Comparison of ENCODE assay signal across 5 cellular contexts in the genomic region with DNA sequence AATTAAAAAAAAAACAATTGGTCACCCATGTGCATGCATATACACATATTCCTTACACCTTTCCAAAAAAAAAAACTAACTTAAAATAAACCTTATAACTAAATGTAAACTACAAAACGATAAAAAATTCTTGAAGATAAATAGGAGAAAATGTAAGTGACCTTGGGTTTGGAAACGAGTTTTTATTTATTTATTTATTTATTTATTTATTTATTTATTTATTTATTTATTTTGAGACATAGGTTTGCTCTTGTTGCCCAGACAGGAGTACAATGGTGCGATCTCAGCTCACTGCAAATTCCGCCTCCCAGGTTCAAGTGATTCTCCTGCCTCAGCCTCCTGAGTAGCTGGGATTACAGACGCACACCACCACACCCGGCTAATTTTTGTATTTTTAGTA. TPM values are rescaled to one million over a fixed set of nuclear protein-coding genes. Genes with fewer than 3 reads are reported as not detected.
A peak's percentile ranks its signal among the peaks of the same experiment; 100 is the strongest.
DNase-seq lines count a peak whose midpoint lies in the region; FAIRE-seq and TF ChIP-seq lines count a peak whose summit lies in the region.
"Not testable (repeated sequence)": the region's sequence is repeated elsewhere in the genome, so short reads cannot be mapped to it uniquely, and the experiment has no call there.

No MANE protein-coding gene starts in this region.

- not testable (repeated sequence) for H3K27ac ChIP-seq in kidney (ENCODE audit: low read depth in 2 of 2, low read length in 2 of 2)

- not testable (repeated sequence) for DNase-seq in RCC 7860 (ENCODE audit: low spot score); frontal cortex (ENCODE audit: low spot score in 2 of 2); kidney

- TF ChIP-seq CTCF in kidney (IDR thresholded peaks at IDR 0.05; ENCODE audit: borderline replicate concordance, extremely low read depth, insufficient read depth), result not testable (repeated sequence)

- not testable (repeated sequence) for H3K9me3 ChIP-seq in kidney (ENCODE audit: control insufficient read depth in 1 of 2, low read length in 2 of 2)

- H3K36me3 ChIP-seq in kidney (ENCODE audit: control insufficient read depth in 1 of 2, insufficient read depth in 2 of 2, low read length in 2 of 2), result not testable (repeated sequence)

- not testable (repeated sequence) for H3K4me1 ChIP-seq in kidney (ENCODE audit: control insufficient read depth in 1 of 2, insufficient read depth in 1 of 2, low read depth in 1 of 2, low read length in 2 of 2)

- intact Hi-C loops in kidney (cut with DNase I), result not testable (repeated sequence)

- not testable (repeated sequence) for H3K9ac ChIP-seq in kidney (ENCODE audit: low read length in 2 of 2)

- peak; percentile 64 for FAIRE-seq in G401.6 (lab: Jason Lieb, UNC)
- FAIRE-seq in RCC 7860 (lab: Jason Lieb, UNC), result peak; percentile 38
- peak; percentile 21 for FAIRE-seq in colon (lab: Jason Lieb, UNC)
- FAIRE-seq in frontal cortex (lab: Jason Lieb, UNC), result peak; percentile 81
- FAIRE-seq in kidney (lab: Jason Lieb, UNC), result peak; percentile 82

- not testable (repeated sequence) for H3K4me3 ChIP-seq in kidney (ENCODE audit: low read length in 2 of 2)

RNA-seq across cellular contexts. Expression of gene CSNK1G1, which starts 9.7 kb away (rescaled TPM):
- total RNA-seq in frontal cortex (46.1 TPM), kidney (25.8 TPM)
- 5.0 TPM for polyA plus RNA-seq in kidney (ENCODE audit: insufficient read depth, low read depth, low replicate concordance)

RNA-seq across cellular contexts. Expression of gene PCLAF, which starts 35.0 kb away (rescaled TPM):
- total RNA-seq in frontal cortex, result 2.9 TPM
- total RNA-seq in kidney, result 1.5 TPM
- polyA plus RNA-seq in kidney (ENCODE audit: insufficient read depth, low read depth, low replicate concordance), result 1.3 TPM

RNA-seq across cellular contexts. Expression of gene TRIP4, which starts 41.4 kb away (rescaled TPM):
- 14.3 TPM for total RNA-seq in frontal cortex
- 29.8 TPM for total RNA-seq in kidney
- 33.1 TPM for polyA plus RNA-seq in kidney (ENCODE audit: insufficient read depth, low read depth, low replicate concordance)
